In the genomic region with DNA sequence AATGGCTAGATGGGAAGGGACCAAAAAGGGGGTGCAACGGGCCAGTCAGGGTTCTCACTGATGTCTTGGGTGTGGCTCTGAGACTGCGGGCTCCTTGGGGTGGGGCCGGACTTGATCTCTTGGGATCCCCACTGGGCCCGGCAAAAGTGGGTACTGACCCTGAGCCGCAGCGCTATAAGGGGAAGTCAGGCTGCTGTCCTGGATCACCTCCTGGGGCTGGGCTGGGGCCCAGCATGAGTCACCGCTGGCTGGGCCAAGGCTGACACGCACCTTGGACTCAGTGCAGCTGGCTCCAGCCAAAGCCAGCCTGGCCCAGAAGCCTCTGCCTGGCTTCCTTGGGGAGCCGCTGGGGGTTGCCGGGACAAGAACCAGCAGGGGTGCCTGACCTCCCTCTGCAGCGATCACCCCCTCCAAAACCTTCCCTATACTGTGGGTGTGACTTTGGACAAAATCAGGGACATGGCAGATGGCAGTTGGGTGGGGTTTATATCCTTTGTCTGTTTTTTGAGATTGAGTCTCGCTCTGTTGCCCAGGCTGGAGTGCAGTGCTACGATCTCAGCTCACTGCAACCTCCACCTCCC, we compare ENCODE assay signal across 1 cellular context.
A peak's percentile ranks its signal among the peaks of the same experiment; 100 is the strongest.
TF ChIP-seq lines count a peak whose summit lies in the region.

No MANE protein-coding gene starts in this region.

TF ChIP-seq in HepG2, 621 proteins besides CTCF, POLR2A, EP300 and RAD21 (continued from another document):
- TF ChIP-seq PREB (CRISPR knock-in tag; IDR thresholded peaks at IDR 0.05) (no peak), ARID2 (CRISPR knock-in tag; IDR thresholded peaks at IDR 0.05; ENCODE audit: borderline replicate concordance) (0 out of 2 replicates have a peak, but pooled peaks have one; percentile 66), XBP1 (CRISPR knock-in tag; IDR thresholded peaks at IDR 0.05) (no peak), RAD51 (IDR thresholded peaks at IDR 0.05; ENCODE audit: borderline replicate concordance) (no peak), ZNF891 (CRISPR knock-in tag; IDR thresholded peaks at IDR 0.05) (no peak), ZNF318 (CRISPR knock-in tag; IDR thresholded peaks at IDR 0.05) (peak; percentile 41; the same call in 1 of the 2 replicates), AGO2 (optimal IDR thresholded peaks at IDR 0.05; ENCODE audit: low read depth, low read length) (peak; percentile 74), ZNF30 (CRISPR knock-in tag; IDR thresholded peaks at IDR 0.05) (no peak), FOXC1 (CRISPR knock-in tag; IDR thresholded peaks at IDR 0.05; ENCODE audit: borderline replicate concordance) (no peak), ZNF607 (CRISPR knock-in tag; IDR thresholded peaks at IDR 0.05; ENCODE audit: borderline replicate concordance) (no peak), TBP (CRISPR knock-in tag; IDR thresholded peaks at IDR 0.05) (no peak), TCF7 (IDR thresholded peaks at IDR 0.05; ENCODE audit: low read depth) (0 out of 2 replicates have a peak, but pooled peaks have one; percentile 18), ZFP90 (CRISPR knock-in tag; IDR thresholded peaks at IDR 0.05; ENCODE audit: borderline replicate concordance) (peak; percentile 62; the same call in 1 of the 2 replicates), SPEN (CRISPR knock-in tag; IDR thresholded peaks at IDR 0.05; ENCODE audit: low read depth) (peak; percentile 67), ZNF224 (CRISPR knock-in tag; IDR thresholded peaks at IDR 0.05) (no peak), STAG1 (CRISPR knock-in tag; IDR thresholded peaks at IDR 0.05) (peak; percentile 28; the same call in 1 of the 2 replicates), CREB3 (CRISPR knock-in tag; IDR thresholded peaks at IDR 0.05) (no peak), ETV6 (CRISPR knock-in tag; conservative IDR thresholded peaks at IDR 0.05) (no peak), ZNF772 (CRISPR knock-in tag; IDR thresholded peaks at IDR 0.05) (no peak), CENPT (CRISPR knock-in tag; IDR thresholded peaks at IDR 0.05; ENCODE audit: low read depth) (no peak), PPARG (CRISPR knock-in tag; conservative IDR thresholded peaks at IDR 0.05) (peak; percentile 75; the same call in 1 of the 2 replicates), ATF6 (CRISPR knock-in tag; conservative IDR thresholded peaks at IDR 0.05) (no peak), GATAD2A (CRISPR knock-in tag; IDR thresholded peaks at IDR 0.05) (peak; percentile 68), ZNF331 (CRISPR knock-in tag; IDR thresholded peaks at IDR 0.05) (peak; percentile 62; the same call in 1 of the 2 replicates), ZSCAN9 (CRISPR knock-in tag; IDR thresholded peaks at IDR 0.05; ENCODE audit: borderline replicate concordance) (0 out of 2 replicates have a peak, but pooled peaks have one; percentile 26), MED13 (CRISPR knock-in tag; IDR thresholded peaks at IDR 0.05) (no peak; the same call in 1 of the 2 replicates)
- TF ChIP-seq, protein P1, sequence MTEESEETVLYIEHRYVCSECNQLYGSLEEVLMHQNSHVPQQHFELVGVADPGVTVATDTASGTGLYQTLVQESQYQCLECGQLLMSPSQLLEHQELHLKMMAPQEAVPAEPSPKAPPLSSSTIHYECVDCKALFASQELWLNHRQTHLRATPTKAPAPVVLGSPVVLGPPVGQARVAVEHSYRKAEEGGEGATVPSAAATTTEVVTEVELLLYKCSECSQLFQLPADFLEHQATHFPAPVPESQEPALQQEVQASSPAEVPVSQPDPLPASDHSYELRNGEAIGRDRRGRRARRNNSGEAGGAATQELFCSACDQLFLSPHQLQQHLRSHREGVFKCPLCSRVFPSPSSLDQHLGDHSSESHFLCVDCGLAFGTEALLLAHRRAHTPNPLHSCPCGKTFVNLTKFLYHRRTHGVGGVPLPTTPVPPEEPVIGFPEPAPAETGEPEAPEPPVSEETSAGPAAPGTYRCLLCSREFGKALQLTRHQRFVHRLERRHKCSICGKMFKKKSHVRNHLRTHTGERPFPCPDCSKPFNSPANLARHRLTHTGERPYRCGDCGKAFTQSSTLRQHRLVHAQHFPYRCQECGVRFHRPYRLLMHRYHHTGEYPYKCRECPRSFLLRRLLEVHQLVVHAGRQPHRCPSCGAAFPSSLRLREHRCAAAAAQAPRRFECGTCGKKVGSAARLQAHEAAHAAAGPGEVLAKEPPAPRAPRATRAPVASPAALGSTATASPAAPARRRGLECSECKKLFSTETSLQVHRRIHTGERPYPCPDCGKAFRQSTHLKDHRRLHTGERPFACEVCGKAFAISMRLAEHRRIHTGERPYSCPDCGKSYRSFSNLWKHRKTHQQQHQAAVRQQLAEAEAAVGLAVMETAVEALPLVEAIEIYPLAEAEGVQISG (CRISPR knock-in tag; IDR thresholded peaks at IDR 0.05) = peak; percentile 60
- TF ChIP-seq, protein P2, sequence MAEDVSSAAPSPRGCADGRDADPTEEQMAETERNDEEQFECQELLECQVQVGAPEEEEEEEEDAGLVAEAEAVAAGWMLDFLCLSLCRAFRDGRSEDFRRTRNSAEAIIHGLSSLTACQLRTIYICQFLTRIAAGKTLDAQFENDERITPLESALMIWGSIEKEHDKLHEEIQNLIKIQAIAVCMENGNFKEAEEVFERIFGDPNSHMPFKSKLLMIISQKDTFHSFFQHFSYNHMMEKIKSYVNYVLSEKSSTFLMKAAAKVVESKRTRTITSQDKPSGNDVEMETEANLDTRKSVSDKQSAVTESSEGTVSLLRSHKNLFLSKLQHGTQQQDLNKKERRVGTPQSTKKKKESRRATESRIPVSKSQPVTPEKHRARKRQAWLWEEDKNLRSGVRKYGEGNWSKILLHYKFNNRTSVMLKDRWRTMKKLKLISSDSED (CRISPR knock-in tag; IDR thresholded peaks at IDR 0.05) = no peak
TF ChIP-seq in HepG2: peak in this region for 175.
